Comparison of ENCODE assay signal across 8 cellular contexts in genomic region chr17:80433916-80434666, GRCh38. TPM values are rescaled to one million over a fixed set of nuclear protein-coding genes. Genes with fewer than 3 reads are reported as not detected.
"Had no signal": no experiment of that assay in that cellular context is flagged by ENCODE, and none has a peak within 500 bp of the region (broad histone marks: within the 10 kb centered on the region; RNA-seq: fewer than 3 reads in every experiment).

No MANE protein-coding gene starts in this region.

- H2AFZ ChIP-seq: GM23248 had no signal

- H3K4me3 ChIP-seq: GM23248, HAP-1, K562 had no signal

- ATAC-seq: HCT116, K562 had no signal

- H3K9ac ChIP-seq: GM23248 had no signal

- H3K9me3 ChIP-seq: HAP-1 had no signal

- FAIRE-seq: HTR-8/SVneo, K562 had no signal

- H3K4me1 ChIP-seq: HAP-1 had no signal

- H3K36me3 ChIP-seq: HAP-1 had no signal

- H3K27ac ChIP-seq: GM23248 had no signal

- DNase-seq: GM23248, GOT3, H7 had no signal

RNA-seq across cellular contexts. Expression of gene NPTX1, which starts 42.3 kb away (rescaled TPM):
- total RNA-seq: HT-29 had no signal
- polyA plus RNA-seq: K562 had no signal
